ENCODE assay signal across 23 cellular contexts in genomic region chr2:128413014-128413717, GRCh38.
DNase-seq lines count a peak whose midpoint lies in the region; ATAC-seq and TF ChIP-seq lines count a peak whose summit lies in the region.
"Had no signal": no experiment of that assay in that cellular context is flagged by ENCODE, and none has a peak within 500 bp of the region (broad histone marks: within the 10 kb centered on the region; RNA-seq: fewer than 3 reads in every experiment).

No MANE protein-coding gene starts in this region.

- no peak overlapping the region for H3K23ac ChIP-seq in IMR-90 (ENCODE audit: low read depth, low read length)

- no peaks in the 10 kb centered on the region for H3K27me3 Mint-ChIP-seq in osteocyte (ENCODE audit: unreplicated experiment)
- H3K27me3 Mint-ChIP-seq: activated naive CD8-positive, alpha-beta T cell had no signal

- H2BK15ac ChIP-seq in IMR-90 (ENCODE audit: low read depth, low read length), result no peak overlapping the region; the same call in 2 of the 3 replicates

- H3K9me3 Mint-ChIP-seq in osteocyte (ENCODE audit: unreplicated experiment), result peaks cover 6% of the 10 kb centered on the region
- H3K9me3 Mint-ChIP-seq: activated T-helper 17 cell treated with anti-CD3 and anti-CD28 coated beads, Interleukin-2, amount 50 U/mL, for 72 hours; stimulated activated effector memory CD8-positive, alpha-beta T cell treated with anti-CD3 and anti-CD28 coated beads, Interleukin-12 subunit alpha, Interleukin-12 subunit beta, amount 100 ng/mL, for 72 hours had no signal

- H3K18ac ChIP-seq in IMR-90 (ENCODE audit: low read depth, low read length), result no peak overlapping the region

- no peak overlapping the region for H3K56ac ChIP-seq in IMR-90 (ENCODE audit: extremely low read depth, insufficient read depth, low read length)

- intact Hi-C loops in IMR-90 (cut with micrococcal nuclease), result no loop called here

- H4K91ac ChIP-seq in IMR-90 (ENCODE audit: insufficient read depth, low read depth, low read length), result no peak overlapping the region

- H3K27ac Mint-ChIP-seq in osteocyte (ENCODE audit: unreplicated experiment), result no peak overlapping the region
- H3K27ac Mint-ChIP-seq: activated naive CD8-positive, alpha-beta T cell; activated T-helper 17 cell treated with anti-CD3 and anti-CD28 coated beads, Interleukin-2, amount 50 U/mL, for 72 hours; stimulated activated effector memory CD8-positive, alpha-beta T cell treated with anti-CD3 and anti-CD28 coated beads, Interleukin-12 subunit alpha, Interleukin-12 subunit beta, amount 100 ng/mL, for 72 hours had no signal

- H2AK9ac ChIP-seq in IMR-90 (replicated peaks; ENCODE audit: low read depth, low read length, poor library complexity), result no peak overlapping the region

- TF ChIP-seq CTCF in IMR-90 (conservative IDR thresholded peaks at IDR 0.05; ENCODE audit: low read depth, low read length) (no peak), coronary artery (IDR thresholded peaks at IDR 0.05) (no peak), osteocyte (IDR thresholded peaks at IDR 0.05) (no peak)

- no peak overlapping the region for H2AK5ac ChIP-seq in IMR-90 (ENCODE audit: low read depth, low read length)

- H3K27ac ChIP-seq in BLaER1, result no peak overlapping the region
- H3K27ac ChIP-seq in IMR-90 (ENCODE audit: insufficient read depth, low read length), result no peak overlapping the region
- H3K27ac ChIP-seq in coronary artery, result no peak overlapping the region
- H3K27ac ChIP-seq: cardiac muscle cell, testis had no signal

- no peak for ATAC-seq in IMR-90 (ENCODE audit: low read depth)
- no peak for ATAC-seq in left lobe of liver
- ATAC-seq: activated T-helper 17 cell treated with anti-CD3 and anti-CD28 coated beads, Interleukin-2, amount 50 U/mL, for 72 hours; GM12878; HCT116; stimulated activated effector memory CD8-positive, alpha-beta T cell treated with anti-CD3 and anti-CD28 coated beads, Interleukin-12 subunit alpha, Interleukin-12 subunit beta, amount 100 ng/mL, for 72 hours had no signal

- H4K20me1 ChIP-seq in BLaER1, result no peaks in the 10 kb centered on the region
- no peaks in the 10 kb centered on the region for H4K20me1 ChIP-seq in IMR-90 (ENCODE audit: insufficient read depth, low read length)

- no peaks in the 10 kb centered on the region for H3K79me1 ChIP-seq in IMR-90 (ENCODE audit: low read depth in 1 of 2, low read length in 2 of 2)

- H2BK120ac ChIP-seq in IMR-90 (ENCODE audit: low read depth, low read length), result no peak overlapping the region

- BruUV-seq in IMR-90 (replicated peaks; lab: Mats Ljungman, UMichigan), result no TSS peak

- no peak overlapping the region for H4K8ac ChIP-seq in IMR-90 (ENCODE audit: low read depth in 2 of 2, low read length in 2 of 2)

- no peak overlapping the region for H3K14ac ChIP-seq in IMR-90 (replicated peaks; ENCODE audit: low read depth, low read length)

- peaks cover 12% of the 10 kb centered on the region for H3K4me1 Mint-ChIP-seq in osteocyte (ENCODE audit: unreplicated experiment)
- H3K4me1 Mint-ChIP-seq: activated T-helper 17 cell treated with anti-CD3 and anti-CD28 coated beads, Interleukin-2, amount 50 U/mL, for 72 hours; stimulated activated effector memory CD8-positive, alpha-beta T cell treated with anti-CD3 and anti-CD28 coated beads, Interleukin-12 subunit alpha, Interleukin-12 subunit beta, amount 100 ng/mL, for 72 hours had no signal

- in situ Hi-C loops in IMR-90 (cut with MboI; ENCODE audit: low sequenced_read_pairs), result no loop called here

- H4K5ac ChIP-seq in IMR-90 (ENCODE audit: low read depth, low read length), result no peak overlapping the region

- 0 out of 2 replicates have a peak overlapping the region, but pooled peaks have one; percentile 10 for H2BK20ac ChIP-seq in IMR-90 (ENCODE audit: low read depth, low read length)

- no peak overlapping the region for H2AFZ ChIP-seq in IMR-90 (replicated peaks; ENCODE audit: low read length, poor library complexity)

- no peak overlapping the region for H2BK5ac ChIP-seq in IMR-90 (ENCODE audit: low read depth, low read length, poor library complexity, severe bottlenecking)

- no peak overlapping the region for H3K4ac ChIP-seq in IMR-90 (ENCODE audit: low read depth, low read length)

- CTCF ChIA-PET in IMR-90 (lab: Yijun Ruan, JAX), result no interaction called here

- no peak for DNase-seq in IMR-90
- DNase-seq in coronary artery (ENCODE audit: low spot score), result peak; percentile 43
- DNase-seq in osteocyte (ENCODE audit: extremely low spot score, unreplicated experiment), result peak; percentile 60
- DNase-seq in left lobe of liver (ENCODE audit: low spot score), result no peak
- DNase-seq in NCI-H524 (lab: John Stamatoyannopoulos, UW), result no peak
- DNase-seq in SIG-M5 treated with dmso at 0.1 percent for 504 hours (lab: John Stamatoyannopoulos, UW; ENCODE audit: unreplicated experiment), result no peak
- no peak for DNase-seq in dedifferentiated amniotic fluid mesenchymal stem cell (ENCODE audit: extremely low spot score)
- DNase-seq: activated CD4-positive, alpha-beta T cell treated with anti-CD3 and anti-CD28 coated beads for 48 hours; Caco-2; mammary epithelial cell; MM.1S; NCI-H1417 treated with DMSO at 0.1 percent for 48 hours; NCI-H526 treated with DMSO at 0.1 percent for 48 hours; testis had no signal

- dilution Hi-C loops in IMR-90 (cut with HindIII; ENCODE audit: low sequenced_read_pairs, unreplicated experiment), result no loop called here

- H3K4me3 ChIP-seq in BLaER1 (no peak overlapping the region), IMR-90 (ENCODE audit: insufficient read depth, low read depth, low read length) (no peak overlapping the region), coronary artery (no peak overlapping the region)
- H3K4me3 ChIP-seq: cardiac muscle cell, GM12878, smooth muscle cell, testis had no signal

- POLR2A ChIA-PET in IMR-90 (lab: Charles Lee; ENCODE audit: unreplicated experiment), result no interaction called here

- no peaks in the 10 kb centered on the region for H3K36me3 Mint-ChIP-seq in osteocyte (ENCODE audit: unreplicated experiment)
- H3K36me3 Mint-ChIP-seq: activated naive CD8-positive, alpha-beta T cell; stimulated activated effector memory CD8-positive, alpha-beta T cell treated with anti-CD3 and anti-CD28 coated beads, Interleukin-12 subunit alpha, Interleukin-12 subunit beta, amount 100 ng/mL, for 72 hours had no signal

- no peak overlapping the region for H3K9ac ChIP-seq in BLaER1
- no peak overlapping the region for H3K9ac ChIP-seq in IMR-90 (ENCODE audit: low read depth, low read length)

- H3K9me3 ChIP-seq in BLaER1 (no peaks in the 10 kb centered on the region), IMR-90 (ENCODE audit: control insufficient read depth, insufficient read depth, low read length) (peaks cover 2% of the 10 kb centered on the region; the same call in 1 of the 2 replicates)
- H3K9me3 ChIP-seq: BE2C, Caco-2, testis had no signal

- H3K27me3 ChIP-seq in BLaER1 (no peaks in the 10 kb centered on the region), IMR-90 (ENCODE audit: control insufficient read depth, insufficient read depth, low read length) (no peaks in the 10 kb centered on the region)
- H3K27me3 ChIP-seq: BE2C, cardiac muscle cell, testis had no signal

- no peak for TF ChIP-seq POLR2A in IMR-90 (IDR thresholded peaks at IDR 0.05; ENCODE audit: low read depth, low read length)

- peaks cover 16% of the 10 kb centered on the region; the same call in 1 of the 2 replicates for H3K9me1 ChIP-seq in IMR-90 (ENCODE audit: insufficient read depth, low read length)

- no peak overlapping the region for H3K4me3 Mint-ChIP-seq in osteocyte (ENCODE audit: unreplicated experiment)
- H3K4me3 Mint-ChIP-seq: activated naive CD8-positive, alpha-beta T cell; activated T-helper 17 cell treated with anti-CD3 and anti-CD28 coated beads, Interleukin-2, amount 50 U/mL, for 72 hours; stimulated activated effector memory CD8-positive, alpha-beta T cell treated with anti-CD3 and anti-CD28 coated beads, Interleukin-12 subunit alpha, Interleukin-12 subunit beta, amount 100 ng/mL, for 72 hours had no signal

- peaks cover 48% of the 10 kb centered on the region for H3K4me1 ChIP-seq in BLaER1
- peaks cover 10% of the 10 kb centered on the region for H3K4me1 ChIP-seq in IMR-90 (ENCODE audit: control insufficient read depth, insufficient read depth, low read length)
- H3K4me1 ChIP-seq: Caco-2, testis had no signal

- peak overlapping the region; percentile 66 for H3K4me2 ChIP-seq in BLaER1
- H3K4me2 ChIP-seq in IMR-90 (ENCODE audit: low read depth, low read length), result no peak overlapping the region
- H3K4me2 ChIP-seq: smooth muscle cell had no signal

- H3K36me3 ChIP-seq in BLaER1 (no peaks in the 10 kb centered on the region), IMR-90 (ENCODE audit: control insufficient read depth, insufficient read depth, low read length) (no peaks in the 10 kb centered on the region)
- H3K36me3 ChIP-seq: BE2C, cardiac muscle cell had no signal

- TF ChIP-seq RAD21 in IMR-90 (IDR thresholded peaks at IDR 0.05; ENCODE audit: low read length), result no peak

- 98% methylated on average over 7 of the region's 10 CpGs; no CpG with 5 or more reads in 1 of the 2 experiments for WGBS in IMR-90 (ENCODE audit: extremely low coverage in 2 of 2, insufficient read length in 1 of 2), 2 experiments

TF ChIP-seq in IMR-90, 13 proteins besides CTCF, POLR2A, EP300 and RAD21 (continues in another document):
- TF ChIP-seq FOS (IDR thresholded peaks at IDR 0.05; ENCODE audit: low read depth, low read length) (no peak), ELK1 (IDR thresholded peaks at IDR 0.05; ENCODE audit: borderline replicate concordance, low read depth, low read length) (no peak), SMC3 (IDR thresholded peaks at IDR 0.05; ENCODE audit: low read depth, low read length) (no peak), CHD1 (IDR thresholded peaks at IDR 0.05; ENCODE audit: low read depth, low read length) (no peak), RFX5 (IDR thresholded peaks at IDR 0.05; ENCODE audit: low read depth, low read length) (no peak), MAZ (IDR thresholded peaks at IDR 0.05; ENCODE audit: borderline replicate concordance, low read depth, low read length) (no peak), BHLHE40 (IDR thresholded peaks at IDR 0.05; ENCODE audit: low read depth, low read length) (no peak)

Comparison
In these comparisons a context has a peak if more than half of its experiments do, and no peak if none do; other contexts are left out.
1. DNase-seq: peak in coronary artery (single experiment) and osteocyte (single experiment); none in IMR-90 (single experiment), left lobe of liver (single experiment), NCI-H524 (0 of 2), SIG-M5 treated with dmso at 0.1 percent for 504 hours (single experiment) and dedifferentiated amniotic fluid mesenchymal stem cell (single experiment).